8 cellular contexts compared by ENCODE assay signal in genomic region chr2:20050712-20051517, GRCh38. TPM values are rescaled to one million over a fixed set of nuclear protein-coding genes. Genes with fewer than 3 reads are reported as not detected.
DNase-seq lines count a peak whose midpoint lies in the region; ATAC-seq and TF ChIP-seq lines count a peak whose summit lies in the region.

No MANE protein-coding gene starts in this region.

- H3K4me3 ChIP-seq in body of pancreas, result peak overlapping the region; percentile 43 to 44
- H3K4me3 ChIP-seq in iPS-11a (ENCODE audit: low read depth, low read length), result peak overlapping the region; percentile 94
- peak overlapping the region; percentile 81 for H3K4me3 ChIP-seq in retinal pigment epithelial cell (ENCODE audit: low read length)

- 0 to 1% methylated on average over 34 to 44 of the region's 44 CpGs for WGBS in body of pancreas, 2 donors

- peaks cover 33% of the 10 kb centered on the region for H3K4me1 ChIP-seq in body of pancreas

- intact Hi-C loops in body of pancreas (cut with DNase I), result no loop called here

- TF ChIP-seq CTCF in body of pancreas (IDR thresholded peaks at IDR 0.05) (no peak), retinal pigment epithelial cell (conservative IDR thresholded peaks at IDR 0.05; ENCODE audit: low read depth, low read length) (peak; percentile 26)

- no peaks in the 10 kb centered on the region for H3K9me3 ChIP-seq in body of pancreas

- peak; percentile 64 for DNase-seq in DMS79 treated with DMSO at 0.1 percent for 48 hours (lab: John Stamatoyannopoulos, UW)
- peak; percentile 83 for DNase-seq in RKO (ENCODE audit: low spot score)
- peak; percentile 39 to 56 (median 48) for DNase-seq in body of pancreas
- no peak for DNase-seq in retinal pigment epithelial cell (ENCODE audit: low read depth)
- DNase-seq in NCI-H774 (lab: John Stamatoyannopoulos, UW), result no peak

- H3K27me3 ChIP-seq in body of pancreas, result no peaks in the 10 kb centered on the region

- no peaks in the 10 kb centered on the region for H3K36me3 ChIP-seq in body of pancreas (replicated peaks in 1 of 2; ENCODE audit: insufficient read depth in 1 of 2, low read depth in 2 of 2)

- ATAC-seq in GM19463 (IDR thresholded peaks at IDR 0.05; ENCODE audit: unreplicated experiment) (peak; percentile 12), HG03469 (IDR thresholded peaks at IDR 0.05; ENCODE audit: unreplicated experiment) (peak; percentile 2), body of pancreas (no peak)

- H3K27ac ChIP-seq in body of pancreas, result peak overlapping the region; percentile 91 to 98 (median 94)

- TF ChIP-seq POLR2A in body of pancreas (IDR thresholded peaks at IDR 0.05), result no peak

RNA-seq across cellular contexts. Expression of gene LAPTM4A, which starts 0.5 kb away (rescaled TPM):
- total RNA-seq in body of pancreas, result 100 to 1,000 TPM in 1 of 2 donors, 10 to 100 TPM in 1; 39.9 to 100 TPM

RNA-seq across cellular contexts. Expression of gene MATN3, which starts 38.4 kb away (rescaled TPM):
- not detected for total RNA-seq in body of pancreas

Comparison
In these comparisons a context has a peak if more than half of its experiments do, and no peak if none do; other contexts are left out.
1. DNase-seq: peak in DMS79 treated with DMSO at 0.1 percent for 48 hours (single experiment), RKO (single experiment) and body of pancreas (4 of 4); none in retinal pigment epithelial cell (single experiment) and NCI-H774 (single experiment).
2. H3K4me3 ChIP-seq: peak in every context shown above with its lines; median percentile 94 in iPS-11a; 81 in retinal pigment epithelial cell; 44 in body of pancreas.